In genomic region chr20:35952080-35952479, GRCh38 we compare ENCODE assay signal across 7 cellular contexts. TPM values are rescaled to one million over a fixed set of nuclear protein-coding genes. Genes with fewer than 3 reads are reported as not detected.
DNase-seq lines count a peak whose midpoint lies in the region; FAIRE-seq and TF ChIP-seq lines count a peak whose summit lies in the region.
"Not testable (repeated sequence)": the region's sequence is repeated elsewhere in the genome, so short reads cannot be mapped to it uniquely, and the experiment has no call there.

No MANE protein-coding gene starts in this region.

- CTCF ChIA-PET in Caco-2 (lab: Charles Lee) = interaction anchor here (0.6 to 3.8 kb wide), 4 partner anchors 41 to 209 kb away, joined by 3 to 54 read pairs (median 20); partner anchors contain the start of gene RBM39

- dilution Hi-C loops in keratinocyte (cut with MboI; ENCODE audit: extremely low pct_ligation_motif_present, low sequenced_read_pairs) = not testable (repeated sequence)

- intact Hi-C loops in Caco-2 (cut with micrococcal nuclease; ENCODE audit: unreplicated experiment) = loop anchor here (5.0 to 10.0 kb wide), 5 partner anchors 100 to 1075 kb away; partner anchors contain the start of genes ACSS2 and RBM39
- intact Hi-C loops in activated T-helper 2 cell treated with anti-CD3 and anti-CD28 coated beads, Interferon-gamma antibody, Interleukin-2, Interleukin-4, amounts not matched to agents 10 μg/mL and 5 μg/mL and 100 μg/mL, durations not matched to agents 14 hours and 24 hours and 36 hours (cut with micrococcal nuclease) = loop anchor here (5.0 kb wide), 5 partner anchors 110 to 860 kb away; partner anchors contain the start of genes PHF20, SPAG4 and TRPC4AP

- not testable (repeated sequence) for H4K20me1 ChIP-seq in keratinocyte (ENCODE audit: control insufficient read depth, extremely low read depth, insufficient read depth, low read length)
- peaks cover 16% of the 10 kb centered on the region for H4K20me1 ChIP-seq in osteoblast (ENCODE audit: insufficient read depth, low read length)

- H3K27me3 ChIP-seq in Caco-2 (replicated peaks; ENCODE audit: control insufficient read depth, insufficient read depth, low read length); keratinocyte (ENCODE audit: control insufficient read depth, extremely low read depth, insufficient read depth, low read length); osteoblast (ENCODE audit: insufficient read depth, low read length): not testable (repeated sequence)

- H3K4me3 ChIP-seq in Caco-2 (ENCODE audit: low read depth, low read length) (peak overlapping the region; percentile 86; the same call in 1 of the 2 replicates), coronary artery (peak overlapping the region; percentile 96)
- not testable (repeated sequence) for H3K4me3 ChIP-seq in keratinocyte (ENCODE audit: control insufficient read depth in 2 of 3, extremely low read depth in 1 of 3, insufficient read depth in 2 of 3, low read depth in 1 of 3, low read length in 3 of 3); osteoblast (ENCODE audit: insufficient read depth, low read length)

- not testable (repeated sequence) for FAIRE-seq in keratinocyte (lab: Jason Lieb, UNC)

- H2AFZ ChIP-seq in keratinocyte (ENCODE audit: control insufficient read depth, low read length); osteoblast (ENCODE audit: low read length): not testable (repeated sequence)

- H3K4me3 Mint-ChIP-seq in Caco-2 (ENCODE audit: unreplicated experiment) = peak overlapping the region; percentile 88
- peak overlapping the region; percentile 99 for H3K4me3 Mint-ChIP-seq in T-helper 1 cell treated with Interleukin-12 subunit alpha and Interleukin-12 subunit beta and Interleukin-4 antibody, amounts not matched to agents 30 μg/mL and 1 μg/mL, for 36 hours
- H3K4me3 Mint-ChIP-seq in activated T-helper 2 cell treated with anti-CD3 and anti-CD28 coated beads, Interferon-gamma antibody, Interleukin-2, Interleukin-4, amounts not matched to agents 10 μg/mL and 5 μg/mL and 100 μg/mL, durations not matched to agents 14 hours and 24 hours and 36 hours (ENCODE audit: low read depth) = peak overlapping the region; percentile 100

- H3K9ac ChIP-seq in keratinocyte (ENCODE audit: control insufficient read depth, extremely low read depth, insufficient read depth, low read length) = not testable (repeated sequence)

- POLR2A ChIA-PET in Caco-2 (lab: Charles Lee) = interaction anchor here (3.7 kb wide), 1 partner anchor 209 kb away, joined by 87 read pairs; the partner anchor contains the start of gene RBM39

- not testable (repeated sequence) for DNase-seq in Caco-2; activated T-helper 2 cell treated with anti-CD3 and anti-CD28 coated beads, Interferon-gamma antibody, Interleukin-2, Interleukin-4, amounts not matched to agents 10 μg/mL and 5 μg/mL and 100 μg/mL, durations not matched to agents 14 hours and 24 hours and 36 hours (ENCODE audit: low spot score); coronary artery (ENCODE audit: low spot score); keratinocyte (ENCODE audit: low read depth, low spot score); osteoblast (ENCODE audit: insufficient read length, low spot score, missing footprints)

- H3K4me1 ChIP-seq in Caco-2 (peaks cover 22% of the 10 kb centered on the region), keratinocyte (ENCODE audit: control insufficient read depth, extremely low read depth, insufficient read depth, low read length) (peaks cover 11% of the 10 kb centered on the region), osteoblast (ENCODE audit: insufficient read depth, low read length) (peaks cover 14% of the 10 kb centered on the region)

- not testable (repeated sequence) for H3K9me3 Mint-ChIP-seq in Caco-2 (ENCODE audit: unreplicated experiment); T-helper 1 cell treated with Interleukin-12 subunit alpha and Interleukin-12 subunit beta and Interleukin-4 antibody, amounts not matched to agents 30 μg/mL and 1 μg/mL, for 36 hours; activated T-helper 2 cell treated with anti-CD3 and anti-CD28 coated beads, Interferon-gamma antibody, Interleukin-2, Interleukin-4, amounts not matched to agents 10 μg/mL and 5 μg/mL and 100 μg/mL, durations not matched to agents 14 hours and 24 hours and 36 hours

- H3K9me1 ChIP-seq in keratinocyte (ENCODE audit: control insufficient read depth, extremely low read depth, insufficient read depth, low read length) = not testable (repeated sequence)

- not testable (repeated sequence) for TF ChIP-seq CTCF in Caco-2 (IDR thresholded peaks at IDR 0.05; ENCODE audit: insufficient read depth in 1 of 2, low read depth in 1 of 2, low read length in 1 of 2, severe bottlenecking in 1 of 2, unreplicated experiment in 1 of 2); coronary artery (IDR thresholded peaks at IDR 0.05); keratinocyte (optimal IDR thresholded peaks at IDR 0.05 in 1 of 3, IDR thresholded peaks at IDR 0.05 in 1 of 3, conservative IDR thresholded peaks at IDR 0.05 in 1 of 3; ENCODE audit: extremely low read depth in 1 of 3, insufficient read depth in 2 of 3, low read length in 3 of 3); osteoblast (IDR thresholded peaks at IDR 0.05; ENCODE audit: extremely low read depth, low read depth, low read length)

- BruUV-seq in Caco-2 (replicated peaks; lab: Mats Ljungman, UMichigan) = not testable (repeated sequence)

- peak overlapping the region; percentile 96 for H3K27ac Mint-ChIP-seq in Caco-2 (ENCODE audit: unreplicated experiment)
- peak overlapping the region; percentile 41 for H3K27ac Mint-ChIP-seq in T-helper 1 cell treated with Interleukin-12 subunit alpha and Interleukin-12 subunit beta and Interleukin-4 antibody, amounts not matched to agents 30 μg/mL and 1 μg/mL, for 36 hours
- H3K27ac Mint-ChIP-seq in activated T-helper 2 cell treated with anti-CD3 and anti-CD28 coated beads, Interferon-gamma antibody, Interleukin-2, Interleukin-4, amounts not matched to agents 10 μg/mL and 5 μg/mL and 100 μg/mL, durations not matched to agents 14 hours and 24 hours and 36 hours = peak overlapping the region; percentile 100

- H3K9me3 ChIP-seq in Caco-2; KOPT-K1 (ENCODE audit: insufficient read depth, low read length, poor library complexity, severe bottlenecking); keratinocyte (ENCODE audit: control insufficient read depth, low read depth, low read length); osteoblast (ENCODE audit: low read depth, low read length): not testable (repeated sequence)

- H3K79me2 ChIP-seq in keratinocyte (ENCODE audit: control insufficient read depth, insufficient read depth, low read length) (peaks cover 22% of the 10 kb centered on the region), osteoblast (ENCODE audit: insufficient read depth, low read length) (peaks cover 25% of the 10 kb centered on the region)

- H3K4me1 Mint-ChIP-seq in Caco-2 (ENCODE audit: low read depth, unreplicated experiment) = not testable (repeated sequence)
- H3K4me1 Mint-ChIP-seq in T-helper 1 cell treated with Interleukin-12 subunit alpha and Interleukin-12 subunit beta and Interleukin-4 antibody, amounts not matched to agents 30 μg/mL and 1 μg/mL, for 36 hours (ENCODE audit: low read depth) = peaks cover 20% of the 10 kb centered on the region
- H3K4me1 Mint-ChIP-seq in activated T-helper 2 cell treated with anti-CD3 and anti-CD28 coated beads, Interferon-gamma antibody, Interleukin-2, Interleukin-4, amounts not matched to agents 10 μg/mL and 5 μg/mL and 100 μg/mL, durations not matched to agents 14 hours and 24 hours and 36 hours (ENCODE audit: low read depth) = peaks cover 13% of the 10 kb centered on the region

- H3K4me2 ChIP-seq in keratinocyte (ENCODE audit: control insufficient read depth, extremely low read depth, insufficient read depth, low read depth, low read length) = peak overlapping the region; percentile 95
- peak overlapping the region; percentile 98 for H3K4me2 ChIP-seq in osteoblast (ENCODE audit: insufficient read depth, low read length)

- H3K36me3 Mint-ChIP-seq in Caco-2 (ENCODE audit: insufficient read depth, unreplicated experiment) = peaks cover 59% of the 10 kb centered on the region
- peaks cover 16% of the 10 kb centered on the region for H3K36me3 Mint-ChIP-seq in T-helper 1 cell treated with Interleukin-12 subunit alpha and Interleukin-12 subunit beta and Interleukin-4 antibody, amounts not matched to agents 30 μg/mL and 1 μg/mL, for 36 hours (ENCODE audit: low read depth)
- peaks cover 36% of the 10 kb centered on the region for H3K36me3 Mint-ChIP-seq in activated T-helper 2 cell treated with anti-CD3 and anti-CD28 coated beads, Interferon-gamma antibody, Interleukin-2, Interleukin-4, amounts not matched to agents 10 μg/mL and 5 μg/mL and 100 μg/mL, durations not matched to agents 14 hours and 24 hours and 36 hours (ENCODE audit: low read depth)

- H3K36me3 ChIP-seq in Caco-2 (ENCODE audit: control insufficient read depth, insufficient read depth, low read length); keratinocyte (ENCODE audit: control insufficient read depth in 2 of 2, extremely low read depth in 1 of 2, insufficient read depth in 2 of 2, low read length in 2 of 2): not testable (repeated sequence)
- H3K36me3 ChIP-seq in KOPT-K1 (ENCODE audit: insufficient read depth, low read length) (peaks cover 47% of the 10 kb centered on the region), osteoblast (ENCODE audit: insufficient read depth, low read length) (peaks cover 17% of the 10 kb centered on the region)

- H3K27me3 Mint-ChIP-seq in Caco-2 (ENCODE audit: insufficient read depth, unreplicated experiment); T-helper 1 cell treated with Interleukin-12 subunit alpha and Interleukin-12 subunit beta and Interleukin-4 antibody, amounts not matched to agents 30 μg/mL and 1 μg/mL, for 36 hours (ENCODE audit: low read depth); activated T-helper 2 cell treated with anti-CD3 and anti-CD28 coated beads, Interferon-gamma antibody, Interleukin-2, Interleukin-4, amounts not matched to agents 10 μg/mL and 5 μg/mL and 100 μg/mL, durations not matched to agents 14 hours and 24 hours and 36 hours (ENCODE audit: low read depth): not testable (repeated sequence)

- H3K27ac ChIP-seq in KOPT-K1 (ENCODE audit: low read depth, low read length, poor library complexity, severe bottlenecking) = peak overlapping the region; percentile 96
- H3K27ac ChIP-seq in coronary artery = peak overlapping the region in 1 of 2 donors; percentile 99
- H3K27ac ChIP-seq in keratinocyte (ENCODE audit: control insufficient read depth, insufficient read depth, low read length); osteoblast (ENCODE audit: low read depth, low read length): not testable (repeated sequence)

RNA-seq across cellular contexts. Expression of gene SCAND1, which starts 2.2 kb away (rescaled TPM):
- total RNA-seq in Caco-2 (2022) (125 and 129 TPM in 2 replicates), osteoblast (69.8 and 74.6 TPM in 2 replicates)
- total RNA-seq in activated T-helper 2 cell treated with anti-CD3 and anti-CD28 coated beads, Interferon-gamma antibody, Interleukin-2, Interleukin-4, amounts not matched to agents 10 μg/mL and 5 μg/mL and 100 μg/mL, durations not matched to agents 14 hours and 24 hours and 36 hours = 39.5 and 40.3 TPM in 2 replicates
- polyA plus RNA-seq in keratinocyte = 5.8 to 11.7 TPM (median 10.5 TPM) in 3 replicates
- 2.2 TPM for polyA plus RNA-seq in keratinocyte (2011; ENCODE audit: low read depth)
- 9.5 and 27.0 TPM in 2 replicates for polyA plus RNA-seq in keratinocyte (2011; cell fraction: cytosol; rRNA removed)
- 9.2 and 13.0 TPM in 2 replicates for polyA plus RNA-seq in keratinocyte (2011; cell fraction: nucleus; rRNA removed)
- 12.4 and 25.7 TPM in 2 replicates for polyA plus RNA-seq in keratinocyte (2012; ENCODE audit: low replicate concordance)
- 1.0 to 4.0 TPM (median 3.1 TPM) in 3 replicates for polyA minus RNA-seq in keratinocyte
- 42.2 TPM for polyA minus RNA-seq in keratinocyte (2011; cell fraction: cytosol; rRNA and poly(A)+ RNA removed)
- polyA minus RNA-seq in keratinocyte (2011; cell fraction: nucleus; rRNA and poly(A)+ RNA removed) = 3.3 and 3.7 TPM in 2 replicates

RNA-seq across cellular contexts. Expression of gene CNBD2, which starts 16.3 kb away (rescaled TPM):
- total RNA-seq in Caco-2 (2022) (7.9 and 9.1 TPM in 2 replicates), osteoblast (0.72 and 2.1 TPM in 2 replicates)
- total RNA-seq in activated T-helper 2 cell treated with anti-CD3 and anti-CD28 coated beads, Interferon-gamma antibody, Interleukin-2, Interleukin-4, amounts not matched to agents 10 μg/mL and 5 μg/mL and 100 μg/mL, durations not matched to agents 14 hours and 24 hours and 36 hours = 3.6 and 4.4 TPM in 2 replicates
- 1.7 to 3.9 TPM (median 3.0 TPM) in 3 replicates for polyA plus RNA-seq in keratinocyte
- 2.4 TPM for polyA plus RNA-seq in keratinocyte (2011; ENCODE audit: low read depth)
- polyA plus RNA-seq in keratinocyte (2011; cell fraction: cytosol; rRNA removed) = 2.4 and 2.7 TPM in 2 replicates
- 4.8 and 8.9 TPM in 2 replicates for polyA plus RNA-seq in keratinocyte (2011; cell fraction: nucleus; rRNA removed)
- polyA plus RNA-seq in keratinocyte (2012; ENCODE audit: low replicate concordance) = 1.3 and 7.4 TPM in 2 replicates
- polyA minus RNA-seq in keratinocyte = 1.2 to 1.6 TPM in 2 of 3 replicates, not detected in the other
- not detected for polyA minus RNA-seq in keratinocyte (2011; cell fraction: cytosol; rRNA and poly(A)+ RNA removed)
- polyA minus RNA-seq in keratinocyte (2011; cell fraction: nucleus; rRNA and poly(A)+ RNA removed) = 2.1 and 2.2 TPM in 2 replicates

Comparison
In these comparisons a context has a peak if more than half of its experiments do, and no peak if none do; other contexts are left out.
1. H3K27ac Mint-ChIP-seq: peak in every context shown above with its lines; median percentile 100 in activated T-helper 2 cell treated with anti-CD3 and anti-CD28 coated beads, Interferon-gamma antibody, Interleukin-2, Interleukin-4, amounts not matched to agents 10 μg/mL and 5 μg/mL and 100 μg/mL, durations not matched to agents 14 hours and 24 hours and 36 hours; 96 in Caco-2; 41 in T-helper 1 cell treated with Interleukin-12 subunit alpha and Interleukin-12 subunit beta and Interleukin-4 antibody, amounts not matched to agents 30 μg/mL and 1 μg/mL, for 36 hours.